ENCODE assay signal across 17 cellular contexts in the genomic region with DNA sequence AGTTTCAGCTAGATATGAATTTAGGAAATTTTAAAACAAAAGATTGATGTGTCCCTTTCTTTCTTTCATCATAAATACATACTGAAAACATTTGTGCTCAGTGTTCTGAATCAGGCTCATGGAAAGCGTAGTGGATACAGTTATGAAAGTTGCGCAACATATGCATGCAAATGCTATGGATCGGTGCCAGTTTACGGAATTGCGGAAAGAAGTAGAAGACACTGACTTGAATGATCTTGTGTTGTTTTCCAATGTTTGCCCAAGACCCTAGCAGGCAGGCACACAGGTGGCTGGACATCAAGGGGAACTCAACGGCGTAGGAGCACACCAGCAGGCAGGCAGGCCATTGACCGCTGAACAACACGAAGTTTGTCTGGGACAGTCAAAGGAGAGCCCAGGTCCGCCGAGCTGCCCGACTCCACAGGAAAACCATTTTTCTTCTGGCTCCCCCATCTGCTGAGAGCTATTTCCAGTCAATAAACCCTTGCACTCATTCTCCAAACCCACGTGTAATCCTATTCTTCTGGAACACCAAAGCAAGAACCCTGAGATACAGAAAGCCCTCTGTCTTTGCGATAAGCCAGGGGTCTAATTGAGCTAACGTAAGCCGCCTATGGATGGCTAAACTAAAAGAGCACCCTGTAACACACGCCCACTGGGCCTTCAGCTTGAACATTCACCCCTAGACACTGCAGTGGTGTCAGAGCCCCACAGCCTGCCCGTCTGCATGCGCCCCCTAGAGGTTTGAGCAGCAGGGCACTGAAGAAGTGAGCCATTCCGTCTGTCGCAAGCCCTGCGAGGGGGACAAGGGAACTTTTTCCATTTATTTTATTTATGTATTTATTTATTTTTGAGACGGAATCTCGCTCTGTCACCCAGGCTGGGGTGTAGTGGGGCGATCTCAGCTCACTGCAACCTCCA. TPM values are rescaled to one million over a fixed set of nuclear protein-coding genes. Genes with fewer than 3 reads are reported as not detected.
A peak's percentile ranks its signal among the peaks of the same experiment; 100 is the strongest.
DNase-seq lines count a peak whose midpoint lies in the region; ATAC-seq and TF ChIP-seq lines count a peak whose summit lies in the region.
"Had no signal": no experiment of that assay in that cellular context is flagged by ENCODE, and none has a peak within 500 bp of the region (broad histone marks: within the 10 kb centered on the region; RNA-seq: fewer than 3 reads in every experiment).

No MANE protein-coding gene starts in this region.

- DNase-seq in NCI-H82 (lab: John Stamatoyannopoulos, UW), result peak; percentile 13
- DNase-seq in NCI-H82 treated with DMSO at 0.1 percent for 48 hours (lab: John Stamatoyannopoulos, UW; ENCODE audit: unreplicated experiment), result no peak
- DNase-seq in HFFc6, result no peak
- DNase-seq in neural crest cell (ENCODE audit: low read depth, low spot score), result no peak
- DNase-seq in NCI-H2227 treated with DMSO at 0.1 percent for 48 hours (lab: John Stamatoyannopoulos, UW), result no peak
- no peak for DNase-seq in NCI-H1930 (lab: John Stamatoyannopoulos, UW)
- DNase-seq in activated naive CD8-positive, alpha-beta T cell treated with anti-CD3 and anti-CD28 coated beads, Interleukin-2, amount 50 U/mL, for 24 hours, result no peak
- DNase-seq: activated CD4-positive, CD25-positive, alpha-beta regulatory T cell treated with anti-CD3 and anti-CD28 coated beads, Interleukin-2, amount 50 U/mL, for 72 hours; body of pancreas; heart right ventricle; left ventricle myocardium superior; NCI-H2171 treated with DMSO at 0.1 percent for 48 hours; nucleus accumbens; upper lobe of right lung had no signal

- H3K36me3 Mint-ChIP-seq in HFFc6 (ENCODE audit: low read depth) (no peaks in the 10 kb centered on the region), neural crest cell (ENCODE audit: low read depth) (no peaks in the 10 kb centered on the region)
- H3K36me3 Mint-ChIP-seq in activated naive CD8-positive, alpha-beta T cell treated with anti-CD3 and anti-CD28 coated beads, Interleukin-2, amount 50 U/mL, for 24 hours (ENCODE audit: low read depth), result no peaks in the 10 kb centered on the region

- no peak overlapping the region for H3K4me3 Mint-ChIP-seq in HFFc6
- H3K4me3 Mint-ChIP-seq in neural crest cell, result no peak overlapping the region
- H3K4me3 Mint-ChIP-seq in activated naive CD8-positive, alpha-beta T cell treated with anti-CD3 and anti-CD28 coated beads, Interleukin-2, amount 50 U/mL, for 24 hours, result no peak overlapping the region

- peaks cover 35% of the 10 kb centered on the region for H3K4me1 Mint-ChIP-seq in HFFc6 (ENCODE audit: low read depth)
- H3K4me1 Mint-ChIP-seq in neural crest cell, result peaks cover 4% of the 10 kb centered on the region
- peaks cover 66% of the 10 kb centered on the region for H3K4me1 Mint-ChIP-seq in activated naive CD8-positive, alpha-beta T cell treated with anti-CD3 and anti-CD28 coated beads, Interleukin-2, amount 50 U/mL, for 24 hours

- no peak overlapping the region for H3K27ac Mint-ChIP-seq in HFFc6
- no peak overlapping the region for H3K27ac Mint-ChIP-seq in neural crest cell (ENCODE audit: unreplicated experiment)
- H3K27ac Mint-ChIP-seq in activated naive CD8-positive, alpha-beta T cell treated with anti-CD3 and anti-CD28 coated beads, Interleukin-2, amount 50 U/mL, for 24 hours, result no peak overlapping the region
- H3K27ac Mint-ChIP-seq: activated T-helper 17 cell treated with anti-CD3 and anti-CD28 coated beads, Interleukin-2, amount 50 U/mL, for 72 hours had no signal

- TF ChIP-seq CTCF in HFFc6 (IDR thresholded peaks at IDR 0.05) (peak; percentile 54), VCaP (conservative IDR thresholded peaks at IDR 0.05) (0 out of 2 replicates have a peak, but pooled peaks have one; percentile 23), neural crest cell (conservative IDR thresholded peaks at IDR 0.05) (peak; percentile 37)

- H3K27ac ChIP-seq in VCaP, result peak overlapping the region; percentile 85; the same call in 1 of the 2 replicates
- H3K27ac ChIP-seq: body of pancreas, heart right ventricle, SJSA1, upper lobe of right lung had no signal

- no peak for ATAC-seq in activated naive CD8-positive, alpha-beta T cell treated with anti-CD3 and anti-CD28 coated beads, Interleukin-2, amount 50 U/mL, for 24 hours
- ATAC-seq: activated T-helper 17 cell treated with anti-CD3 and anti-CD28 coated beads, Interleukin-2, amount 50 U/mL, for 72 hours; body of pancreas; heart right ventricle; left ventricle myocardium superior; upper lobe of right lung had no signal

- H3K9me3 Mint-ChIP-seq in HFFc6 (no peaks in the 10 kb centered on the region), neural crest cell (peaks cover 6% of the 10 kb centered on the region)
- no peaks in the 10 kb centered on the region for H3K9me3 Mint-ChIP-seq in activated naive CD8-positive, alpha-beta T cell treated with anti-CD3 and anti-CD28 coated beads, Interleukin-2, amount 50 U/mL, for 24 hours
- H3K9me3 Mint-ChIP-seq: activated T-helper 17 cell treated with anti-CD3 and anti-CD28 coated beads, Interleukin-2, amount 50 U/mL, for 72 hours had no signal

- H3K27me3 Mint-ChIP-seq in HFFc6 (ENCODE audit: insufficient read depth) (peaks cover 4% of the 10 kb centered on the region), neural crest cell (ENCODE audit: low read depth) (no peaks in the 10 kb centered on the region)
- no peaks in the 10 kb centered on the region for H3K27me3 Mint-ChIP-seq in activated naive CD8-positive, alpha-beta T cell treated with anti-CD3 and anti-CD28 coated beads, Interleukin-2, amount 50 U/mL, for 24 hours
- H3K27me3 Mint-ChIP-seq: activated T-helper 17 cell treated with anti-CD3 and anti-CD28 coated beads, Interleukin-2, amount 50 U/mL, for 72 hours had no signal

RNA-seq across cellular contexts. Expression of a gene that starts 7.4 kb away (rescaled TPM):
- total RNA-seq in HFFc6 (2021; fragmentation: NEBNext Ultra II Directional; extraction: Animal tissue kit (Norgen Biotek cat#: 25700)), result under 1 TPM; 0.35 to 0.66 (median 0.42) TPM
- total RNA-seq in neural crest cell, result 0.16 and 0.33 TPM in 2 replicates

RNA-seq across cellular contexts. Expression of a gene that starts 37.1 kb away (rescaled TPM):
- total RNA-seq in HFFc6 (2021; fragmentation: NEBNext Ultra II Directional; extraction: Animal tissue kit (Norgen Biotek cat#: 25700)), result 10 to 100 TPM; 49.5 to 64.6 (median 58.3) TPM
- 41.0 and 42.6 TPM in 2 replicates for total RNA-seq in neural crest cell
